In the genomic region with DNA sequence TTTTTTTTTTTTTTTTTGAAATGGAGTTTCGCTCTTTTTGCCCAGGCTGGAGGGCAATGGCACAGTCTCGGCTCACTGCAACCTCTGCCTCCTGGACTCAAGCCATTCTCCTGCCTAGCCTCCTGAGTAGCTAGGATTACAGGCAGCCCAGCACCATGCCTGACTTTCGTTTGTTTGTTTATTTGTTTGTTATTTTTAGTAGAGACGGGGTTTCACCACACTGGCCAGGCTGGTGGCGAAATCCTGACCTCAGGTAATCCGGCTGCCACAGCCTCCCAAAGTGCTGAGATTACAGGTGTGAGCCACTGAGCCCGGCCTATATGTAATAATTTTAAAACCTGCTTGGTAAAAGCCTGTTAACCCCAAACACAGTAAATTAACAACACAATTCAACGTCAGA, we compare ENCODE assay signal across 27 cellular contexts.
"Had no signal": no experiment of that assay in that cellular context is flagged by ENCODE, and none has a peak within 500 bp of the region (broad histone marks: within the 10 kb centered on the region; RNA-seq: fewer than 3 reads in every experiment).

No MANE protein-coding gene starts in this region.

- H3K27ac Mint-ChIP-seq: activated B cell treated with CpG ODN at 0.5 μM for 24 hours; activated CD8-positive, alpha-beta T cell treated with anti-CD3 and anti-CD28 coated beads for 36 hours; activated naive CD8-positive, alpha-beta T cell; activated T-cell treated with anti-CD3 and anti-CD28 coated beads, Interleukin-2, amount 50 U/mL, for 72 hours; dendritic cell treated with granulocyte-macrophage colony-stimulating factor and Interleukin-4, amounts not matched to agents 40 ng/mL and 50 ng/mL, for 4 days; immature natural killer cell; stimulated activated effector memory CD8-positive, alpha-beta T cell treated with anti-CD3 and anti-CD28 coated beads, Interleukin-12 subunit alpha, Interleukin-12 subunit beta, amount 100 ng/mL, for 72 hours; stimulated activated naive CD8-positive, alpha-beta T cell treated with anti-CD3 and anti-CD28 coated beads, Interleukin-15, amount 100 ng/mL, for 72 hours; type B pancreatic cell had no signal

- H3K27me3 Mint-ChIP-seq: activated naive CD8-positive, alpha-beta T cell; central memory CD8-positive, alpha-beta T cell had no signal

- H3K9me3 ChIP-seq: esophagus squamous epithelium, pancreas, prostate gland, sigmoid colon, uterus had no signal

- DNase-seq: activated B cell treated with CpG ODN at 0.5 μM for 24 hours; activated CD4-positive, alpha-beta T cell treated with anti-CD3 and anti-CD28 coated beads, Interleukin-2, amount 50 U/mL, for 1 hour; activated CD8-positive, alpha-beta T cell treated with anti-CD3 and anti-CD28 coated beads for 36 hours; activated effector memory CD4-positive, alpha-beta T cell treated with Interleukin-2 at 50 U/mL for 16 hours; activated naive CD4-positive, alpha-beta T cell treated with Interleukin-2 at 50 U/mL for 16 hours; activated T-cell treated with anti-CD3 and anti-CD28 coated beads, Interleukin-2, amount 50 U/mL, for 72 hours; anterior cingulate cortex; esophagus squamous epithelium; foreskin melanocyte; heart right ventricle; immature natural killer cell; kidney; pancreas; retina; sigmoid colon; small intestine; stimulated activated CD4-positive, alpha-beta T cell treated with anti-CD3 and anti-CD28 coated beads, Interleukin-4, amount 100 ng/mL, for 24 hours; stimulated activated naive CD8-positive, alpha-beta T cell treated with anti-CD3 and anti-CD28 coated beads, Interleukin-15, amount 100 ng/mL, for 72 hours; substantia nigra; T-helper 2 cell; uterus had no signal

- H3K27me3 ChIP-seq: pancreas, sigmoid colon, uterus had no signal

- H3K4me3 ChIP-seq: esophagus squamous epithelium, heart right ventricle, pancreas, prostate gland, sigmoid colon, uterus had no signal

- H3K4me3 Mint-ChIP-seq: activated B cell treated with CpG ODN at 0.5 μM for 24 hours; activated CD8-positive, alpha-beta T cell treated with anti-CD3 and anti-CD28 coated beads for 36 hours; activated naive CD8-positive, alpha-beta T cell; activated T-cell treated with anti-CD3 and anti-CD28 coated beads, Interleukin-2, amount 50 U/mL, for 72 hours; central memory CD8-positive, alpha-beta T cell; dendritic cell treated with granulocyte-macrophage colony-stimulating factor and Interleukin-4, amounts not matched to agents 40 ng/mL and 50 ng/mL, for 4 days; immature natural killer cell; stimulated activated effector memory CD8-positive, alpha-beta T cell treated with anti-CD3 and anti-CD28 coated beads, Interleukin-12 subunit alpha, Interleukin-12 subunit beta, amount 100 ng/mL, for 72 hours; stimulated activated naive CD8-positive, alpha-beta T cell treated with anti-CD3 and anti-CD28 coated beads, Interleukin-15, amount 100 ng/mL, for 72 hours; type B pancreatic cell had no signal

- H3K27ac ChIP-seq: esophagus squamous epithelium, heart right ventricle, pancreas, prostate gland, sigmoid colon, uterus had no signal

- H3K36me3 ChIP-seq: esophagus squamous epithelium, heart right ventricle, pancreas, prostate gland, sigmoid colon, uterus had no signal

- H3K4me1 ChIP-seq: esophagus squamous epithelium, heart right ventricle, pancreas, prostate gland, sigmoid colon, uterus had no signal

- H3K36me3 Mint-ChIP-seq: activated naive CD8-positive, alpha-beta T cell; stimulated activated effector memory CD8-positive, alpha-beta T cell treated with anti-CD3 and anti-CD28 coated beads, Interleukin-12 subunit alpha, Interleukin-12 subunit beta, amount 100 ng/mL, for 72 hours; type B pancreatic cell had no signal

- H3K9me3 Mint-ChIP-seq: type B pancreatic cell had no signal

- H3K4me1 Mint-ChIP-seq: activated B cell treated with CpG ODN at 0.5 μM for 24 hours; central memory CD8-positive, alpha-beta T cell; immature natural killer cell; stimulated activated effector memory CD8-positive, alpha-beta T cell treated with anti-CD3 and anti-CD28 coated beads, Interleukin-12 subunit alpha, Interleukin-12 subunit beta, amount 100 ng/mL, for 72 hours had no signal

- ATAC-seq: activated CD8-positive, alpha-beta T cell treated with anti-CD3 and anti-CD28 coated beads for 36 hours; activated T-cell treated with anti-CD3 and anti-CD28 coated beads, Interleukin-2, amount 50 U/mL, for 72 hours; heart right ventricle; pancreas; stimulated activated effector memory CD8-positive, alpha-beta T cell treated with anti-CD3 and anti-CD28 coated beads, Interleukin-12 subunit alpha, Interleukin-12 subunit beta, amount 100 ng/mL, for 72 hours; stimulated activated naive CD8-positive, alpha-beta T cell treated with anti-CD3 and anti-CD28 coated beads, Interleukin-15, amount 100 ng/mL, for 72 hours had no signal
